In the genomic region with DNA sequence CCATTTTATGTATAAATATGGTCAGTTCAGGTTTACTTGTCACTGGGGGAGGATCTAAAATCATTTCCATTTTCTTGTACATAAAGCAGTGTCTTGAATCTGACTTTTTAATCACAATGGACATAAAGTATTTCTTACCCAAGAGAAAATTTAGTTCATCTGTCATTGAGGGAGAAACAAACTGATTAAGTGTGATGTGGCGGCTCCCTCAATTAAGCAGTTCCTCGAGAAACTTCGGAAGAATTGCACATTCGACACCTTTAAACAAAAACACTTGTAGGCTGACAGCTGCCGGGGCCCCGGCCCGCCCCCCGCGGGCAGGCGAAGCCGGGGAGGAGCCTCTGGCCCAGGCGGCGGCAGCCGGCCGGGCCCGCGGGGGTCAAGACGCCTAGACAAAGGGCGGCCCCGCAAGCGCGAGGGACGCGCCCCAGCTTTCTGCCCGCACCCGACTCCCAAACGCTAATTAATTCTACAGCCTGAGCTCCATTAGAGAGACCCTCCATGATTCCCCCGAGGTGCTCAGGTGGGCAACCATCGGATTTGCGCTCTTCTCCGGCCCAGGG, we compare ENCODE assay signal across 8 cellular contexts. TPM values are rescaled to one million over a fixed set of nuclear protein-coding genes. Genes with fewer than 3 reads are reported as not detected.
DNase-seq lines count a peak whose midpoint lies in the region; ATAC-seq and TF ChIP-seq lines count a peak whose summit lies in the region.

No MANE protein-coding gene starts in this region.

- H3K4me1 Mint-ChIP-seq in CD14-positive monocyte (peaks cover 19% of the 10 kb centered on the region), naive B cell (peaks cover 4 to 18% (median 9%) of the 10 kb centered on the region in 3 donors)

- H3K4me1 ChIP-seq in Peyer's patch (peaks cover 0 to 14% (median 4%) of the 10 kb centered on the region in 4 donors), endocrine pancreas (ENCODE audit: control insufficient read depth, insufficient read depth, low read length) (peaks cover 5% of the 10 kb centered on the region)

- intact Hi-C loops in CD14-positive monocyte (cut with micrococcal nuclease) = no loop called here

- H3K9ac ChIP-seq in endocrine pancreas (ENCODE audit: control insufficient read depth, insufficient read depth, low read length) = peak overlapping the region; percentile 56

- peak overlapping the region in 3 of 4 donors; percentile 82 to 94 (median 89) for H3K27ac ChIP-seq in Peyer's patch

- H3K9me3 Mint-ChIP-seq in CD14-positive monocyte (peaks cover 17 to 38% (median 29%) of the 10 kb centered on the region in 7 donors), naive B cell (peaks cover 14 to 36% (median 32%) of the 10 kb centered on the region in 7 donors)

- peak overlapping the region; percentile 89 to 92 for H3K4me3 Mint-ChIP-seq in CD14-positive monocyte
- peak overlapping the region; percentile 83 to 92 (median 86) for H3K4me3 Mint-ChIP-seq in naive B cell

- H3K27me3 ChIP-seq in Peyer's patch = no peaks in the 10 kb centered on the region
- H3K27me3 ChIP-seq in endocrine pancreas (ENCODE audit: control insufficient read depth, insufficient read depth, low read length) = no peaks in the 10 kb centered on the region

- peaks cover 47 to 76% (median 58%) of the 10 kb centered on the region in 3 donors for H3K27me3 Mint-ChIP-seq in CD14-positive monocyte (ENCODE audit: low read depth in 3 of 3)
- peaks cover 38 to 85% (median 39%) of the 10 kb centered on the region in 3 donors for H3K27me3 Mint-ChIP-seq in naive B cell

- H3K36me3 ChIP-seq in Peyer's patch (no peaks in the 10 kb centered on the region), endocrine pancreas (ENCODE audit: control insufficient read depth, insufficient read depth, low read length) (no peaks in the 10 kb centered on the region)

- peak overlapping the region in 3 of 7 donors; percentile 41 to 48 (median 43) for H3K27ac Mint-ChIP-seq in CD14-positive monocyte
- peak overlapping the region in 2 of 6 donors; percentile 8 to 82 for H3K27ac Mint-ChIP-seq in naive B cell

- TF ChIP-seq POLR2A in Peyer's patch (IDR thresholded peaks at IDR 0.05) = no peak

- TF ChIP-seq CTCF in CD14-positive monocyte (IDR thresholded peaks at IDR 0.05) (no peak), Peyer's patch (IDR thresholded peaks at IDR 0.05) (no peak)

- H3K36me3 Mint-ChIP-seq in CD14-positive monocyte = peaks cover 7 to 10% of the 10 kb centered on the region in 2 donors
- peaks cover 15 to 17% of the 10 kb centered on the region in 2 donors for H3K36me3 Mint-ChIP-seq in naive B cell

- no peak for DNase-seq in CD14-positive monocyte (ENCODE audit: low spot score)
- peak in 2 of 3 donors; percentile 52 to 75 for DNase-seq in Peyer's patch
- no peak for DNase-seq in naive B cell
- no peak for DNase-seq in NCI-H2107 treated with DMSO at 0.1 percent for 48 hours (lab: John Stamatoyannopoulos, UW; ENCODE audit: unreplicated experiment)

- peak; percentile 6 for ATAC-seq in GM21447 (IDR thresholded peaks at IDR 0.05; ENCODE audit: unreplicated experiment)
- ATAC-seq in naive B cell (ENCODE audit: low read depth in 2 of 2) = no peak
- ATAC-seq in HG02981 (IDR thresholded peaks at IDR 0.05; ENCODE audit: unreplicated experiment) = no peak
- no peak for ATAC-seq in esophagus mucosa

- H3K4me3 ChIP-seq in Peyer's patch = peak overlapping the region; percentile 57 to 84 (median 69)
- H3K4me3 ChIP-seq in endocrine pancreas (ENCODE audit: control insufficient read depth, insufficient read depth, low read length) = peak overlapping the region; percentile 68

- H3K9me3 ChIP-seq in Peyer's patch = peaks cover 0 to 12% (median 3%) of the 10 kb centered on the region in 4 donors
- no peaks in the 10 kb centered on the region for H3K9me3 ChIP-seq in endocrine pancreas (ENCODE audit: control insufficient read depth, low read length)

RNA-seq across cellular contexts. Expression of gene TRIM36, which starts 0.8 kb away (rescaled TPM):
- polyA plus RNA-seq in CD14-positive monocyte = 1 to 10 TPM; 1.7 to 1.9 TPM
- 10 to 100 TPM; 27.2 to 69.0 (median 48.7) TPM for total RNA-seq in Peyer's patch
- polyA plus RNA-seq in naive B cell (ENCODE audit: low read depth in 6 of 6) = under 1 TPM in 1 of 6 donors, not detected in 5; 0.45 TPM
- total RNA-seq in esophagus mucosa = 1.2 TPM

Comparison
In these comparisons a context has a peak if more than half of its experiments do, and no peak if none do; other contexts are left out.
1. DNase-seq: peak in Peyer's patch (2 of 3); none in CD14-positive monocyte (single experiment), naive B cell (single experiment) and NCI-H2107 treated with DMSO at 0.1 percent for 48 hours (single experiment).
2. RNA of gene TRIM36, which starts 0.8 kb away (total RNA-seq): 27.2 to 69.0 TPM in Peyer's patch; 1.2 TPM in esophagus mucosa (single experiment); every median in the first group is over 10 times any median in the second.